In the genomic region with DNA sequence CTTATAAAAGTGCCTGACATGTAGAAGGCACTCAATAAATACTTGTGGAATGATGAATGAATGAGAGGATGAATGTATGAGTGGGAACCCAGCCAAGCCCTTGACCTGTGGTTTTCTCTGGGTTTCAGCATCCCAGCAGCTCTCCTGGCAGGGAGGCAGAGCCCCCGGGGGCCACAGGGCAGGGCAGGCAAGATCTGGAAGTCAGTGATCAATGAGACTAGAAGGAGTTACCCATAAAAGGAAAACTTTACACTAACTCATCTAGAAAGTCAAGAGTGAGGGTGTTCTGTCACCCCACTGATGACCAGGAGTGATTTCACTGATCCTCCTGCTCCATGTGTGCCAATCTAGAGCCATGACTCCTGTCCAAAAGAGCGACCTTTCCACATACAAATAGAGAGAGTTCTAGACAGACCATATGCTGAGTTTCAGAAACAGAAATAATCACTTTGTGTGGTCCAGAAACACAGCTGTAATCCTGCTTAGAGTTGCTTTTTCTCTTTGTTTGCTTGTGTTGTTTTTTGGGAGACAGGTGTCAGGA, we compare ENCODE assay signal across 10 cellular contexts. TPM values are rescaled to one million over a fixed set of nuclear protein-coding genes. Genes with fewer than 3 reads are reported as not detected.
A peak's percentile ranks its signal among the peaks of the same experiment; 100 is the strongest.
DNase-seq lines count a peak whose midpoint lies in the region; ATAC-seq and TF ChIP-seq lines count a peak whose summit lies in the region.
"Had no signal": no experiment of that assay in that cellular context is flagged by ENCODE, and none has a peak within 500 bp of the region (broad histone marks: within the 10 kb centered on the region; RNA-seq: fewer than 3 reads in every experiment).

No MANE protein-coding gene starts in this region.

- H3K27me3 ChIP-seq in OCI-LY3 (ENCODE audit: low read depth, low read length) = no peaks in the 10 kb centered on the region
- no peaks in the 10 kb centered on the region for H3K27me3 ChIP-seq in osteoblast (ENCODE audit: insufficient read depth, low read length)

- H3K4me3 Mint-ChIP-seq in chondrocyte (ENCODE audit: unreplicated experiment) = peak overlapping the region; percentile 23

- H3K36me3 Mint-ChIP-seq in chondrocyte (ENCODE audit: low read depth) = no peaks in the 10 kb centered on the region

- H3K9me3 Mint-ChIP-seq in chondrocyte (ENCODE audit: low read depth) = no peaks in the 10 kb centered on the region

- peak overlapping the region; percentile 91 for H3K27ac Mint-ChIP-seq in chondrocyte (ENCODE audit: unreplicated experiment)

- DNase-seq in Daoy (ENCODE audit: low read depth) (peak; percentile 55), chondrocyte (ENCODE audit: low spot score) (no peak), osteoblast (ENCODE audit: insufficient read length, low spot score, missing footprints) (peak; percentile 56), Ammon's horn (ENCODE audit: low spot score) (no peak), G401 (ENCODE audit: low spot score) (no peak), iPS-NIHi7 (ENCODE audit: extremely low spot score) (no peak)
- DNase-seq: hypothalamus, NCI-H1930 had no signal

- in situ Hi-C loops in G401 (cut with HindIII; ENCODE audit: low sequenced_read_pairs) = no loop called here

- ATAC-seq in GM18867 (IDR thresholded peaks at IDR 0.05; ENCODE audit: unreplicated experiment) = no peak

- H3K4me1 Mint-ChIP-seq in chondrocyte (ENCODE audit: low read depth) = peaks cover 58% of the 10 kb centered on the region

- H2AFZ ChIP-seq in OCI-LY3 (ENCODE audit: low read depth, low read length) (peak overlapping the region; percentile 36; the same call in 1 of the 2 replicates), osteoblast (ENCODE audit: low read length) (peak overlapping the region; percentile 48)

- H3K79me2 ChIP-seq in OCI-LY3 (ENCODE audit: low read length) (no peaks in the 10 kb centered on the region), osteoblast (ENCODE audit: insufficient read depth, low read length) (no peaks in the 10 kb centered on the region)

- no peaks in the 10 kb centered on the region for H4K20me1 ChIP-seq in OCI-LY3 (ENCODE audit: insufficient read depth, low read length)
- no peaks in the 10 kb centered on the region for H4K20me1 ChIP-seq in osteoblast (ENCODE audit: insufficient read depth, low read length)

- no peak for TF ChIP-seq CTCF in OCI-LY3 (IDR thresholded peaks at IDR 0.05; ENCODE audit: low read depth, low read length)
- TF ChIP-seq CTCF in chondrocyte (IDR thresholded peaks at IDR 0.05) = no peak
- no peak for TF ChIP-seq CTCF in osteoblast (IDR thresholded peaks at IDR 0.05; ENCODE audit: extremely low read depth, low read depth, low read length)

- H3K4me1 ChIP-seq in OCI-LY3 (ENCODE audit: low read length) (peaks cover 5% of the 10 kb centered on the region), osteoblast (ENCODE audit: insufficient read depth, low read length) (peaks cover 45% of the 10 kb centered on the region)

- H3K36me3 ChIP-seq in OCI-LY3 (replicated peaks; ENCODE audit: low read depth, low read length) (peaks cover 5% of the 10 kb centered on the region), osteoblast (ENCODE audit: insufficient read depth, low read length) (no peaks in the 10 kb centered on the region)

- no peaks in the 10 kb centered on the region for H3K27me3 Mint-ChIP-seq in chondrocyte (ENCODE audit: low read depth)

- H3K4me3 ChIP-seq in OCI-LY3 (ENCODE audit: low read length) (no peak overlapping the region), osteoblast (ENCODE audit: insufficient read depth, low read length) (no peak overlapping the region)

- H3K9ac ChIP-seq in OCI-LY3 (ENCODE audit: low read length) = no peak overlapping the region

- H3K9me3 ChIP-seq in OCI-LY3 (ENCODE audit: insufficient read depth, low read length) = peaks cover 8% of the 10 kb centered on the region
- no peaks in the 10 kb centered on the region for H3K9me3 ChIP-seq in osteoblast (ENCODE audit: low read depth, low read length)

- H3K27ac ChIP-seq in OCI-LY3 (ENCODE audit: low read length) (no peak overlapping the region), osteoblast (ENCODE audit: low read depth, low read length) (peak overlapping the region; percentile 84)

- no peak overlapping the region for H3K4me2 ChIP-seq in OCI-LY3 (ENCODE audit: low read length)
- peak overlapping the region; percentile 46 for H3K4me2 ChIP-seq in osteoblast (ENCODE audit: insufficient read depth, low read length)

RNA-seq across cellular contexts. Expression of a gene that starts 37.4 kb away (rescaled TPM):
- total RNA-seq in Daoy (2014; rRNA removed; shearing (Covaris generic)) = 2.0 TPM in 1 of 2 replicates, not detected in the other
- total RNA-seq in chondrocyte (2.6 to 3.5 TPM (median 3.4 TPM) in 3 replicates), osteoblast (4.4 and 7.6 TPM in 2 replicates)
- not detected in 2 replicates for total RNA-seq in G401 (2014; rRNA removed; shearing (Covaris generic))

RNA-seq across cellular contexts. Expression of a gene that starts 58.7 kb away (rescaled TPM):
- 45.1 and 45.3 TPM in 2 replicates for total RNA-seq in Daoy (2014; rRNA removed; shearing (Covaris generic))
- total RNA-seq in chondrocyte = 35.3 to 44.1 TPM (median 35.5 TPM) in 3 replicates
- total RNA-seq in osteoblast = 29.2 and 33.3 TPM in 2 replicates
- 33.4 and 38.3 TPM in 2 replicates for total RNA-seq in G401 (2014; rRNA removed; shearing (Covaris generic))

RNA-seq across cellular contexts. Expression of a gene that starts 59.7 kb away (rescaled TPM):
- total RNA-seq in Daoy (2014; rRNA removed; shearing (Covaris generic)) = 32.5 and 33.2 TPM in 2 replicates
- total RNA-seq in chondrocyte (37.5 to 50.2 TPM (median 43.0 TPM) in 3 replicates), osteoblast (24.2 and 25.7 TPM in 2 replicates)
- 155 and 206 TPM in 2 replicates for total RNA-seq in G401 (2014; rRNA removed; shearing (Covaris generic))

Comparison
In these comparisons a context has a peak if more than half of its experiments do, and no peak if none do; other contexts are left out.
1. DNase-seq: peak in Daoy (single experiment) and osteoblast (single experiment); none in chondrocyte (single experiment), Ammon's horn (single experiment), G401 (single experiment) and iPS-NIHi7 (single experiment).